In the genomic region with DNA sequence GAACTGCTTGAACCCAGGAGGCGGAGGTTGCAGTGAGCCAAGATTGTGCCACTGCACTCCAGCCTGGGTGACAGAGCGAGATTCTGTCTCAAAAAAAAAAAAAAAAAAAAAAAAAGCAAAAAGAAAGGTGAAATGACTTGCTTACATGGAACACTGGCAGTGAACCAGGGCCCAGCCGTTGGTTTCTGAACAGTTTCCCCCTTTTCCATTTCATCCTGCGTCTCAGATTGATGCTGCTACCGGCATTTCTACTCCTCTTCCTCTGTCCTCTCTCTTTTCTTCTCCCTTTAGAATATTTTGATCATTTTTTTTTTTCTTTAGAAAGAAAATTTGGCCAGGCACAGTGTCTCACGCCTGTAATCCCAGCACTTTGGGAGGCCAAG, we compare ENCODE assay signal across 2 cellular contexts. TPM values are rescaled to one million over a fixed set of nuclear protein-coding genes. Genes with fewer than 3 reads are reported as not detected.
"Had no signal": no experiment of that assay in that cellular context is flagged by ENCODE, and none has a peak within 500 bp of the region (broad histone marks: within the 10 kb centered on the region; RNA-seq: fewer than 3 reads in every experiment).

No MANE protein-coding gene starts in this region.

RNA-seq across cellular contexts. Expression of gene AIF1L, which starts 19.0 kb away (rescaled TPM):
- total RNA-seq: LHCN-M2, OCI-LY7 had no signal
